Comparison of ENCODE assay signal across 36 cellular contexts in genomic region chr6:39072830-39073229, GRCh38. TPM values are rescaled to one million over a fixed set of nuclear protein-coding genes. Genes with fewer than 3 reads are reported as not detected.
"Had no signal": no experiment of that assay in that cellular context is flagged by ENCODE, and none has a peak within 500 bp of the region (broad histone marks: within the 10 kb centered on the region; RNA-seq: fewer than 3 reads in every experiment).

No MANE protein-coding gene starts in this region.

- H3K9ac ChIP-seq: SK-N-SH had no signal

- ATAC-seq: activated CD4-positive, alpha-beta T cell treated with anti-CD3 and anti-CD28 coated beads for 36 hours; activated CD4-positive, CD25-positive, alpha-beta regulatory T cell treated with anti-CD3 and anti-CD28 coated beads, Interleukin-2, amount 50 U/mL, for 24 hours; activated CD8-positive, alpha-beta T cell treated with anti-CD3 and anti-CD28 coated beads, Interleukin-2, amount 10 ng/mL, durations not matched to agents 7 days and 5 days; activated naive CD8-positive, alpha-beta T cell treated with anti-CD3 and anti-CD28 coated beads, Interleukin-2, amount 50 U/mL, for 24 hours; PC-3; WTC11 had no signal

- H3K27me3 Mint-ChIP-seq: activated T-cell treated with anti-CD3 and anti-CD28 coated beads, Interleukin-2, amount 50 U/mL, for 24 hours had no signal

- H3K4me2 ChIP-seq: SK-N-SH had no signal

- H3K4me1 ChIP-seq: Peyer's patch, SJSA1 had no signal

- H3K36me3 Mint-ChIP-seq: activated naive CD4-positive, alpha-beta T cell treated with anti-CD3 and anti-CD28 coated beads, Interleukin-2, amount 50 U/mL, for 24 hours; WTC11 had no signal

- H3K4me3 ChIP-seq: MG63, Peyer's patch, SJSA1 had no signal

- H3K9me3 ChIP-seq: MG63, Peyer's patch, SJSA1, SK-N-SH had no signal

- H3K27ac ChIP-seq: brain microvascular endothelial cell, Peyer's patch, SJSA1 had no signal

- H3K27me3 ChIP-seq: brain microvascular endothelial cell, Peyer's patch had no signal

- DNase-seq: activated CD4-positive, alpha-beta T cell treated with anti-CD3 and anti-CD28 coated beads for 36 hours; activated CD4-positive, alpha-beta T cell treated with anti-CD3 and anti-CD28 coated beads, Interleukin-2, amount 10 ng/mL, durations not matched to agents 7 days and 5 days; activated CD4-positive, alpha-beta T cell treated with anti-CD3 and anti-CD28 coated beads, Interleukin-2, amount 50 U/mL, for 48 hours; activated CD8-positive, alpha-beta T cell treated with anti-CD3 and anti-CD28 coated beads, Interleukin-2, amount 10 ng/mL, durations not matched to agents 7 days and 5 days; activated gamma-delta T cell; activated naive CD4-positive, alpha-beta T cell treated with Interleukin-2 at 50 U/mL for 16 hours; activated naive CD8-positive, alpha-beta T cell treated with anti-CD3 and anti-CD28 coated beads, Interleukin-2, amount 50 U/mL, for 24 hours; brain microvascular endothelial cell; Kasumi-1; KG1; MG63; MV-4-11; NCI-H1092; NCI-H1436 treated with DMSO at 0.1 percent for 48 hours; NCI-H1694 treated with DMSO at 0.1 percent for 48 hours; NCI-H2029; NCI-H2107; NCI-H2171; NCI-H510A; NCI-H526; NCI-H748 treated with DMSO at 0.1 percent for 48 hours; NK-92 treated with Interleukin-12 subunit alpha and Interleukin-12 subunit beta, amount 100 ng/mL, for 24 hours; PC-3; RPMI8226; SHP77 treated with DMSO at 0.1 percent for 48 hours; SK-N-SH had no signal

- H3K9me3 Mint-ChIP-seq: activated CD4-positive, alpha-beta T cell treated with anti-CD3 and anti-CD28 coated beads, Interleukin-2, amount 10 ng/mL, durations not matched to agents 7 days and 5 days; activated naive CD4-positive, alpha-beta T cell treated with anti-CD3 and anti-CD28 coated beads, Interleukin-2, amount 50 U/mL, for 24 hours; activated naive CD8-positive, alpha-beta T cell treated with anti-CD3 and anti-CD28 coated beads, Interleukin-2, amount 50 U/mL, for 24 hours; activated T-cell treated with anti-CD3 and anti-CD28 coated beads, Interleukin-2, amount 50 U/mL, for 24 hours; activated T-helper 2 cell treated with anti-CD3 and anti-CD28 coated beads, Interferon-gamma antibody, Interleukin-2, Interleukin-4, amounts not matched to agents 10 μg/mL and 5 μg/mL and 100 μg/mL, durations not matched to agents 14 hours and 24 hours and 36 hours; T-helper 1 cell treated with Interleukin-12 subunit alpha and Interleukin-12 subunit beta and Interleukin-4 antibody, amounts not matched to agents 30 μg/mL and 1 μg/mL, for 36 hours; T-helper 2 cell treated with Interferon-gamma antibody and Interleukin-4, amounts not matched to agents 5 μg/mL and 100 μg/mL, for 36 hours had no signal

- H3K4me1 Mint-ChIP-seq: activated CD4-positive, alpha-beta T cell treated with anti-CD3 and anti-CD28 coated beads, Interleukin-2, amount 10 ng/mL, durations not matched to agents 7 days and 5 days; activated naive CD4-positive, alpha-beta T cell treated with anti-CD3 and anti-CD28 coated beads, Interleukin-2, amount 50 U/mL, for 24 hours had no signal

- H3K4me3 Mint-ChIP-seq: activated CD4-positive, alpha-beta T cell treated with anti-CD3 and anti-CD28 coated beads for 36 hours; activated CD4-positive, alpha-beta T cell treated with anti-CD3 and anti-CD28 coated beads, Interleukin-2, amount 10 ng/mL, durations not matched to agents 7 days and 5 days; activated CD8-positive, alpha-beta T cell treated with anti-CD3 and anti-CD28 coated beads, Interleukin-2, amount 10 ng/mL, durations not matched to agents 7 days and 5 days; activated naive CD4-positive, alpha-beta T cell treated with anti-CD3 and anti-CD28 coated beads, Interleukin-2, amount 50 U/mL, for 24 hours; activated naive CD8-positive, alpha-beta T cell treated with anti-CD3 and anti-CD28 coated beads, Interleukin-2, amount 50 U/mL, for 24 hours; activated T-cell treated with anti-CD3 and anti-CD28 coated beads, Interleukin-2, amount 50 U/mL, for 24 hours; T-helper 1 cell treated with Interleukin-12 subunit alpha and Interleukin-12 subunit beta and Interleukin-4 antibody, amounts not matched to agents 30 μg/mL and 1 μg/mL, for 36 hours; T-helper 2 cell treated with Interferon-gamma antibody and Interleukin-4, amounts not matched to agents 5 μg/mL and 100 μg/mL, for 36 hours; WTC11 had no signal

- H3K27ac Mint-ChIP-seq: activated CD4-positive, alpha-beta T cell treated with anti-CD3 and anti-CD28 coated beads for 36 hours; activated CD4-positive, alpha-beta T cell treated with anti-CD3 and anti-CD28 coated beads, Interleukin-2, amount 10 ng/mL, durations not matched to agents 7 days and 5 days; activated CD8-positive, alpha-beta T cell treated with anti-CD3 and anti-CD28 coated beads, Interleukin-2, amount 10 ng/mL, durations not matched to agents 7 days and 5 days; activated naive CD4-positive, alpha-beta T cell treated with anti-CD3 and anti-CD28 coated beads, Interleukin-2, amount 50 U/mL, for 24 hours; activated naive CD8-positive, alpha-beta T cell treated with anti-CD3 and anti-CD28 coated beads, Interleukin-2, amount 50 U/mL, for 24 hours; activated T-cell treated with anti-CD3 and anti-CD28 coated beads, Interleukin-2, amount 50 U/mL, for 24 hours; activated T-helper 2 cell treated with anti-CD3 and anti-CD28 coated beads, Interferon-gamma antibody, Interleukin-2, Interleukin-4, amounts not matched to agents 10 μg/mL and 5 μg/mL and 100 μg/mL, durations not matched to agents 14 hours and 24 hours and 36 hours; T-helper 1 cell treated with Interleukin-12 subunit alpha and Interleukin-12 subunit beta and Interleukin-4 antibody, amounts not matched to agents 30 μg/mL and 1 μg/mL, for 36 hours; T-helper 2 cell treated with Interferon-gamma antibody and Interleukin-4, amounts not matched to agents 5 μg/mL and 100 μg/mL, for 36 hours; WTC11 had no signal

- H3K36me3 ChIP-seq: brain microvascular endothelial cell, MG63, Peyer's patch, SJSA1 had no signal

RNA-seq across cellular contexts. Expression of gene GLP1R, which starts 24.2 kb away (rescaled TPM):
- total RNA-seq: activated CD4-positive, alpha-beta T cell treated with anti-CD3 and anti-CD28 coated beads, Interleukin-2, amount 10 ng/mL, durations not matched to agents 7 days and 5 days; activated CD8-positive, alpha-beta T cell treated with anti-CD3 and anti-CD28 coated beads, Interleukin-2, amount 10 ng/mL, durations not matched to agents 7 days and 5 days; aorta; PC-3; SJSA1 had no signal
- polyA plus RNA-seq: aorta, SK-N-SH had no signal
